Comparison of ENCODE assay signal across 18 cellular contexts in genomic region chr1:14840374-14840773, GRCh38.
"Had no signal": no experiment of that assay in that cellular context is flagged by ENCODE, and none has a peak within 500 bp of the region (broad histone marks: within the 10 kb centered on the region; RNA-seq: fewer than 3 reads in every experiment).

No MANE protein-coding gene starts in this region.

- DNase-seq: Kasumi-1, MM.1S, NCI-H1092 treated with DMSO at 0.1 percent for 48 hours, NCI-H1436, NCI-H187, NCI-H2029, NCI-H2171 treated with DMSO at 0.1 percent for 48 hours, NCI-H345, NCI-H446 treated with DMSO at 0.1 percent for 48 hours, NCI-H524 treated with DMSO at 0.1 percent for 48 hours, NCI-H69, NCI-H774, Right ventricle myocardium superior, RPMI8226, SIG-M5 had no signal

- H3K27me3 ChIP-seq: SJSA1 had no signal

- H3K36me3 ChIP-seq: SJSA1 had no signal

- H3K27ac ChIP-seq: KMS-11, SJSA1, SK-N-MC had no signal

- H3K4me3 ChIP-seq: SJSA1, SK-N-MC had no signal
